9 cellular contexts compared by ENCODE assay signal in genomic region chr13:99617474-99618255, GRCh38. TPM values are rescaled to one million over a fixed set of nuclear protein-coding genes. Genes with fewer than 3 reads are reported as not detected.
DNase-seq lines count a peak whose midpoint lies in the region; ATAC-seq, FAIRE-seq and TF ChIP-seq lines count a peak whose summit lies in the region.
"Had no signal": no experiment of that assay in that cellular context is flagged by ENCODE, and none has a peak within 500 bp of the region (broad histone marks: within the 10 kb centered on the region; RNA-seq: fewer than 3 reads in every experiment).

No MANE protein-coding gene starts in this region.

- peak; percentile 78 for DNase-seq in Ammon's horn (ENCODE audit: low spot score)
- DNase-seq in GM12892 (ENCODE audit: insufficient read length) = no peak
- DNase-seq in NCI-H2107 (lab: John Stamatoyannopoulos, UW) = peak; percentile 13
- no peak for DNase-seq in bronchial epithelial cell (ENCODE audit: low read depth)
- peak; percentile 74 for DNase-seq in left kidney (ENCODE audit: low read depth, low spot score)
- no peak for DNase-seq in GM19240 (ENCODE audit: insufficient read length, low spot score)
- DNase-seq in T-helper 2 cell treated with Interferon-gamma antibody and Interleukin-4, amounts not matched to agents 5 μg/mL and 100 μg/mL, for 36 hours (ENCODE audit: low spot score) = no peak

- no peak for TF ChIP-seq POLR2A in GM12892 (IDR thresholded peaks at IDR 0.05; ENCODE audit: low read depth, low read length)

- no peaks in the 10 kb centered on the region for H3K27me3 ChIP-seq in bronchial epithelial cell (ENCODE audit: control insufficient read depth, insufficient read depth, low read length)

- H3K4me3 ChIP-seq in bronchial epithelial cell (ENCODE audit: low read depth, low read length) = no peak overlapping the region

- peaks cover 4% of the 10 kb centered on the region for H3K4me1 Mint-ChIP-seq in T-helper 2 cell treated with Interferon-gamma antibody and Interleukin-4, amounts not matched to agents 5 μg/mL and 100 μg/mL, for 36 hours (ENCODE audit: low read depth)

- H3K36me3 Mint-ChIP-seq in T-helper 2 cell treated with Interferon-gamma antibody and Interleukin-4, amounts not matched to agents 5 μg/mL and 100 μg/mL, for 36 hours (ENCODE audit: low read depth) = no peaks in the 10 kb centered on the region

- no peak overlapping the region for H3K27ac Mint-ChIP-seq in T-helper 2 cell treated with Interferon-gamma antibody and Interleukin-4, amounts not matched to agents 5 μg/mL and 100 μg/mL, for 36 hours

- no peaks in the 10 kb centered on the region for H3K9me3 Mint-ChIP-seq in T-helper 2 cell treated with Interferon-gamma antibody and Interleukin-4, amounts not matched to agents 5 μg/mL and 100 μg/mL, for 36 hours

- H3K36me3 ChIP-seq in bronchial epithelial cell (ENCODE audit: control insufficient read depth, insufficient read depth, low read length) = no peaks in the 10 kb centered on the region

- TF ChIP-seq CTCF in bronchial epithelial cell (IDR thresholded peaks at IDR 0.05; ENCODE audit: insufficient read depth, low read length, severe bottlenecking) = peak; percentile 52

- H3K4me3 Mint-ChIP-seq in T-helper 2 cell treated with Interferon-gamma antibody and Interleukin-4, amounts not matched to agents 5 μg/mL and 100 μg/mL, for 36 hours = no peak overlapping the region

- peaks cover 3% of the 10 kb centered on the region for H3K27me3 Mint-ChIP-seq in T-helper 2 cell treated with Interferon-gamma antibody and Interleukin-4, amounts not matched to agents 5 μg/mL and 100 μg/mL, for 36 hours (ENCODE audit: low read depth)

- ATAC-seq in GM21447 (IDR thresholded peaks at IDR 0.05; ENCODE audit: unreplicated experiment) = no peak

- FAIRE-seq in GM12892 (lab: Jason Lieb, UNC) (peak; percentile 87), bronchial epithelial cell (lab: Jason Lieb, UNC) (no peak)
- FAIRE-seq: islet of Langerhans had no signal

RNA-seq across cellular contexts. Expression of gene CLYBL, which starts 11.2 kb away (rescaled TPM):
- polyA plus RNA-seq in GM12892 (2012; ENCODE audit: missing spikeins) = 8.2 TPM
- 1.8 and 3.2 TPM in 2 replicates for total RNA-seq in bronchial epithelial cell

Comparison
In these comparisons a context has a peak if more than half of its experiments do, and no peak if none do; other contexts are left out.
1. DNase-seq: peak in Ammon's horn (single experiment), NCI-H2107 (single experiment) and left kidney (single experiment); none in GM12892 (single experiment), bronchial epithelial cell (single experiment), GM19240 (single experiment) and T-helper 2 cell treated with Interferon-gamma antibody and Interleukin-4, amounts not matched to agents 5 μg/mL and 100 μg/mL, for 36 hours (single experiment).